In genomic region chr20:59623133-59623532, GRCh38 we compare ENCODE assay signal across 31 cellular contexts. TPM values are rescaled to one million over a fixed set of nuclear protein-coding genes. Genes with fewer than 3 reads are reported as not detected.
"Had no signal": no experiment of that assay in that cellular context is flagged by ENCODE, and none has a peak within 500 bp of the region (broad histone marks: within the 10 kb centered on the region; RNA-seq: fewer than 3 reads in every experiment).

No MANE protein-coding gene starts in this region.

- H3K27ac Mint-ChIP-seq: activated B cell treated with CpG ODN at 0.5 μM for 24 hours; activated CD8-positive, alpha-beta T cell treated with anti-CD3 and anti-CD28 coated beads for 36 hours; activated naive CD4-positive, alpha-beta T cell treated with anti-CD3 and anti-CD28 coated beads, Interleukin-2, amount 50 U/mL, for 72 hours; activated naive CD8-positive, alpha-beta T cell treated with anti-CD3 and anti-CD28 coated beads, Interleukin-2, amount 10 ng/mL, durations not matched to agents 7 days and 5 days; activated T-helper 17 cell treated with anti-CD3 and anti-CD28 coated beads, Interleukin-2, amount 50 U/mL, for 72 hours; endodermal cell; T-helper 17 cell; T-helper 2 cell treated with Interferon-gamma antibody and Interleukin-4, amounts not matched to agents 5 μg/mL and 100 μg/mL, for 36 hours had no signal

- H3K9me3 Mint-ChIP-seq: activated B cell treated with CpG ODN at 0.5 μM for 24 hours; activated CD8-positive, alpha-beta T cell treated with anti-CD3 and anti-CD28 coated beads for 36 hours; activated naive CD4-positive, alpha-beta T cell treated with anti-CD3 and anti-CD28 coated beads, Interleukin-2, amount 50 U/mL, for 72 hours; activated naive CD8-positive, alpha-beta T cell treated with anti-CD3 and anti-CD28 coated beads, Interleukin-2, amount 10 ng/mL, durations not matched to agents 7 days and 5 days; activated T-cell treated with anti-CD3 and anti-CD28 coated beads, Interleukin-2, amount 50 U/mL, for 4 hours; activated T-helper 17 cell treated with anti-CD3 and anti-CD28 coated beads, Interleukin-2, amount 50 U/mL, for 72 hours; central memory CD8-positive, alpha-beta T cell; T-helper 2 cell treated with Interferon-gamma antibody and Interleukin-4, amounts not matched to agents 5 μg/mL and 100 μg/mL, for 36 hours had no signal

- DNase-seq: activated B cell treated with CpG ODN at 0.5 μM for 24 hours; activated CD4-positive, alpha-beta T cell treated with anti-CD3 and anti-CD28 coated beads for 48 hours; activated CD4-positive, alpha-beta T cell treated with anti-CD3 and anti-CD28 coated beads, Interleukin-2, amount 50 U/mL, for 1 hour; activated CD4-positive, alpha-beta T cell treated with anti-CD3 and anti-CD28 coated beads, Interleukin-2, amount 50 U/mL, for 48 hours; activated CD8-positive, alpha-beta memory T cell treated with anti-CD3 and anti-CD28 coated beads for 24 hours; activated CD8-positive, alpha-beta T cell treated with anti-CD3 and anti-CD28 coated beads for 36 hours; activated effector memory CD4-positive, alpha-beta T cell treated with Interleukin-2 at 50 U/mL for 16 hours; activated gamma-delta T cell treated with Interleukin-2 at 50 U/mL for 16 hours; activated naive CD4-positive, alpha-beta T cell treated with Interleukin-2 at 50 U/mL for 16 hours; activated naive CD8-positive, alpha-beta T cell treated with anti-CD3 and anti-CD28 coated beads, Interleukin-2, amount 10 ng/mL, durations not matched to agents 7 days and 5 days; activated T-cell treated with anti-CD3 and anti-CD28 coated beads, Interleukin-2, amount 50 U/mL, for 4 hours; anterior cingulate cortex; brain microvascular endothelial cell; colonic mucosa; effector memory CD4-positive, alpha-beta T cell; endodermal cell; foreskin fibroblast; T-helper 1 cell; T-helper 17 cell; T1000; WERI-Rb-1 had no signal

- H3K27ac ChIP-seq: brain microvascular endothelial cell, colonic mucosa, WERI-Rb-1 had no signal

- H3K4me3 ChIP-seq: colonic mucosa had no signal

- H3K4me1 ChIP-seq: colonic mucosa had no signal

- ATAC-seq: activated CD4-positive, CD25-positive, alpha-beta regulatory T cell treated with anti-CD3 and anti-CD28 coated beads, Interleukin-2, amount 50 U/mL, for 24 hours; activated CD8-positive, alpha-beta T cell treated with anti-CD3 and anti-CD28 coated beads for 36 hours; activated naive CD4-positive, alpha-beta T cell treated with anti-CD3 and anti-CD28 coated beads, Interleukin-2, amount 50 U/mL, for 72 hours; activated T-cell treated with anti-CD3 and anti-CD28 coated beads, Interleukin-2, amount 50 U/mL, for 4 hours; activated T-helper 17 cell treated with anti-CD3 and anti-CD28 coated beads, Interleukin-2, amount 50 U/mL, for 72 hours; esophagus mucosa; T-helper 17 cell had no signal

- H3K27me3 ChIP-seq: brain microvascular endothelial cell, colonic mucosa had no signal

- H3K36me3 ChIP-seq: brain microvascular endothelial cell, colonic mucosa, WERI-Rb-1 had no signal

- H3K4me1 Mint-ChIP-seq: activated B cell treated with CpG ODN at 0.5 μM for 24 hours; activated naive CD8-positive, alpha-beta T cell treated with anti-CD3 and anti-CD28 coated beads, Interleukin-2, amount 10 ng/mL, durations not matched to agents 7 days and 5 days; activated T-helper 17 cell treated with anti-CD3 and anti-CD28 coated beads, Interleukin-2, amount 50 U/mL, for 72 hours; central memory CD8-positive, alpha-beta T cell; endodermal cell; T-helper 17 cell had no signal

- FAIRE-seq: astrocyte, bronchial epithelial cell, frontal cortex had no signal

- H3K9me3 ChIP-seq: colonic mucosa had no signal

- H3K36me3 Mint-ChIP-seq: activated naive CD4-positive, alpha-beta T cell treated with anti-CD3 and anti-CD28 coated beads, Interleukin-2, amount 50 U/mL, for 72 hours; activated naive CD8-positive, alpha-beta T cell treated with anti-CD3 and anti-CD28 coated beads, Interleukin-2, amount 10 ng/mL, durations not matched to agents 7 days and 5 days had no signal

- H3K4me3 Mint-ChIP-seq: activated B cell treated with CpG ODN at 0.5 μM for 24 hours; activated CD8-positive, alpha-beta T cell treated with anti-CD3 and anti-CD28 coated beads for 36 hours; activated naive CD8-positive, alpha-beta T cell treated with anti-CD3 and anti-CD28 coated beads, Interleukin-2, amount 10 ng/mL, durations not matched to agents 7 days and 5 days; activated T-cell treated with anti-CD3 and anti-CD28 coated beads, Interleukin-2, amount 50 U/mL, for 4 hours; activated T-helper 17 cell treated with anti-CD3 and anti-CD28 coated beads, Interleukin-2, amount 50 U/mL, for 72 hours; central memory CD8-positive, alpha-beta T cell; endodermal cell; T-helper 17 cell; T-helper 2 cell treated with Interferon-gamma antibody and Interleukin-4, amounts not matched to agents 5 μg/mL and 100 μg/mL, for 36 hours had no signal

RNA-seq across cellular contexts. Expression of gene PHACTR3, which starts 18.8 kb away (rescaled TPM):
- total RNA-seq: activated B cell treated with CpG ODN at 0.5 μM for 24 hours; activated CD8-positive, alpha-beta T cell treated with anti-CD3 and anti-CD28 coated beads for 36 hours; activated naive CD4-positive, alpha-beta T cell treated with anti-CD3 and anti-CD28 coated beads, Interleukin-2, amount 50 U/mL, for 72 hours; activated naive CD8-positive, alpha-beta T cell treated with anti-CD3 and anti-CD28 coated beads, Interleukin-2, amount 10 ng/mL, durations not matched to agents 7 days and 5 days; activated T-helper 17 cell treated with anti-CD3 and anti-CD28 coated beads, Interleukin-2, amount 50 U/mL, for 72 hours; chondrocyte; esophagus mucosa had no signal
